ENCODE assay signal across 1 cellular context in the genomic region with DNA sequence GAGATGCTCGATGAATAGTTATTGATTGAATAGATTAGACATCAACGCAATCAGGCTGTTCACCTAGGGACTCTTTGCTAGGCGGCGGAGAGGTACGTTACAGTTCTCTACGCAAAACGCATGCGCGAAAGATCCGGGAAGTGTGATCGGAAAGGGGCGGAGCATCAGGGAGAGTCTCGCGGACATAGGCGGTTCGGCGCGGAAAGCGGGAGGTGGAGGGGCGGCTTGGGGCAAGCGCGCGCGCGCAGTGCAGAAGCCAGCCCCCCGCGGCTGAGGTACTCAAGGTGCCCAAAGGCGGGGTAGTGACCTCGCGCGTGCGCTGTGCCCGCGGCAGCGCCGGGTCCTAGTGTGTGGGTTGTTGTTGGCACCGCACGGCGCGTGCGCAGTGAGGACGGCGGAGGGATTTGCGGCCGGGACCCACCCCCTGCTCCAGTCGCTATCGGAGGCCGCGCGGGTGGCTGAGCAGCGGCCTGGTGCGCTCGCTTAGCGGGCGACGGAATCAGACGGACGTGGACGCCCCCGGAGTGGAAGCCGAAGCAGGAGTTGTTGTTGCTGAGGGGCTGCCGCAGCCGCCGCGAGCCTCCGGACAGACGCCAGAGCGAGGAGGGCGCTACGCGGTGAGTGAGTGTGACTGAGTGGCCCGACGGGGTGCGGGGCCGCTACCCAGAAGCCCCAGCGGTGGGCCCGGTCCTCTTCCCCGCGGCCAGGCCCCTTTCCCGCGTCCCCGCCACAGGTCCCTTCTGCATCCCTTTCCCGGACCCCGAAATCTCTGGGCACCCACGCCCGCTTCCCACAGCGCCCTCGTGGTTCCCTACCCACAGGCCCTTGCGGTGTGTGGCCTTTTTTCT.
A peak's percentile ranks its signal among the peaks of the same experiment; 100 is the strongest.
TF ChIP-seq lines count a peak whose summit lies in the region.

A gene with protein sequence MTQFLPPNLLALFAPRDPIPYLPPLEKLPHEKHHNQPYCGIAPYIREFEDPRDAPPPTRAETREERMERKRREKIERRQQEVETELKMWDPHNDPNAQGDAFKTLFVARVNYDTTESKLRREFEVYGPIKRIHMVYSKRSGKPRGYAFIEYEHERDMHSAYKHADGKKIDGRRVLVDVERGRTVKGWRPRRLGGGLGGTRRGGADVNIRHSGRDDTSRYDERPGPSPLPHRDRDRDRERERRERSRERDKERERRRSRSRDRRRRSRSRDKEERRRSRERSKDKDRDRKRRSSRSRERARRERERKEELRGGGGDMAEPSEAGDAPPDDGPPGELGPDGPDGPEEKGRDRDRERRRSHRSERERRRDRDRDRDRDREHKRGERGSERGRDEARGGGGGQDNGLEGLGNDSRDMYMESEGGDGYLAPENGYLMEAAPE (plus strand): TSS at position 432 of the 848 bp plus-strand sequence. CDS start 964 bp downstream, outside the sequence.

TF ChIP-seq in HEK293, 187 proteins besides CTCF, POLR2A, EP300 and RAD21 (continued from another document and continues in another):
- TF ChIP-seq, protein P1, sequence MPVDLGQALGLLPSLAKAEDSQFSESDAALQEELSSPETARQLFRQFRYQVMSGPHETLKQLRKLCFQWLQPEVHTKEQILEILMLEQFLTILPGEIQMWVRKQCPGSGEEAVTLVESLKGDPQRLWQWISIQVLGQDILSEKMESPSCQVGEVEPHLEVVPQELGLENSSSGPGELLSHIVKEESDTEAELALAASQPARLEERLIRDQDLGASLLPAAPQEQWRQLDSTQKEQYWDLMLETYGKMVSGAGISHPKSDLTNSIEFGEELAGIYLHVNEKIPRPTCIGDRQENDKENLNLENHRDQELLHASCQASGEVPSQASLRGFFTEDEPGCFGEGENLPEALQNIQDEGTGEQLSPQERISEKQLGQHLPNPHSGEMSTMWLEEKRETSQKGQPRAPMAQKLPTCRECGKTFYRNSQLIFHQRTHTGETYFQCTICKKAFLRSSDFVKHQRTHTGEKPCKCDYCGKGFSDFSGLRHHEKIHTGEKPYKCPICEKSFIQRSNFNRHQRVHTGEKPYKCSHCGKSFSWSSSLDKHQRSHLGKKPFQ (tag by site-specific recombination; IDR thresholded peaks at IDR 0.05), result no peak
- TF ChIP-seq GLI4 (tag by site-specific recombination; IDR thresholded peaks at IDR 0.05) (peak; percentile 94), HOXA7 (CRISPR knock-in tag; IDR thresholded peaks at IDR 0.05; ENCODE audit: borderline replicate concordance) (peak; percentile 31; the same call in 1 of the 2 replicates), ZBTB21 (tag by site-specific recombination; IDR thresholded peaks at IDR 0.05) (peak; percentile 67), ZFHX2 (tag by site-specific recombination; conservative IDR thresholded peaks at IDR 0.05) (peak; percentile 90), ZNF10 (tag by site-specific recombination; IDR thresholded peaks at IDR 0.05) (peak; percentile 75), ZNF157 (tag by site-specific recombination; IDR thresholded peaks at IDR 0.05) (0 out of 2 replicates have a peak, but pooled peaks have one; percentile 35), ZNF146 (tag by site-specific recombination; IDR thresholded peaks at IDR 0.05) (peak; percentile 62; the same call in 1 of the 2 replicates), ZNF223 (tag by site-specific recombination; IDR thresholded peaks at IDR 0.05) (peak; percentile 91), ZNF660 (tag by site-specific recombination; IDR thresholded peaks at IDR 0.05) (peak; percentile 38), ZNF248 (tag by site-specific recombination; IDR thresholded peaks at IDR 0.05) (no peak), ZNF549 (tag by site-specific recombination; IDR thresholded peaks at IDR 0.05) (no peak), TRIM28 (IDR thresholded peaks at IDR 0.05; ENCODE audit: borderline replicate concordance, low read length) (0 out of 2 replicates have a peak, but pooled peaks have one; percentile 32), ZFP37 (tag by site-specific recombination; IDR thresholded peaks at IDR 0.05) (peak; percentile 98; the same call in 1 of the 2 replicates), ZNF184 (tag by site-specific recombination; IDR thresholded peaks at IDR 0.05) (no peak), ZNF791 (tag by site-specific recombination; IDR thresholded peaks at IDR 0.05) (peak; percentile 70; the same call in 1 of the 2 replicates), GLIS1 (tag by site-specific recombination; IDR thresholded peaks at IDR 0.05) (peak; percentile 91), MEIS1 (CRISPR knock-in tag; IDR thresholded peaks at IDR 0.05; ENCODE audit: borderline replicate concordance) (no peak), MZF1 (tag by site-specific recombination; IDR thresholded peaks at IDR 0.05; ENCODE audit: borderline replicate concordance) (no peak), KLF7 (tag by site-specific recombination; IDR thresholded peaks at IDR 0.05; ENCODE audit: borderline replicate concordance) (peak; percentile 88; the same call in 1 of the 2 replicates), ZNF132 (tag by site-specific recombination; IDR thresholded peaks at IDR 0.05; ENCODE audit: borderline replicate concordance) (no peak), ZNF19 (tag by site-specific recombination; IDR thresholded peaks at IDR 0.05; ENCODE audit: low read depth) (no peak), BCL11B (tag by site-specific recombination; IDR thresholded peaks at IDR 0.05; ENCODE audit: low read depth) (peak; percentile 71; the same call in 1 of the 2 replicates), ZNF558 (tag by site-specific recombination; IDR thresholded peaks at IDR 0.05) (no peak), ZNF274 (IDR thresholded peaks at IDR 0.05; ENCODE audit: low read length) (no peak), ZNF274 (tag by site-specific recombination; IDR thresholded peaks at IDR 0.05; ENCODE audit: borderline replicate concordance) (no peak; the same call in 1 of the 2 replicates), KLF9 (tag by site-specific recombination; IDR thresholded peaks at IDR 0.05; ENCODE audit: low read depth) (peak; percentile 96), ZFP69B (tag by site-specific recombination; IDR thresholded peaks at IDR 0.05) (peak; percentile 99), ZNF239 (tag by site-specific recombination; IDR thresholded peaks at IDR 0.05) (0 out of 2 replicates have a peak, but pooled peaks have one; percentile 76), ZBTB17 (tag by site-specific recombination; IDR thresholded peaks at IDR 0.05) (peak; percentile 94), EGR2 (tag by site-specific recombination; IDR thresholded peaks at IDR 0.05; ENCODE audit: low read depth) (peak; percentile 76)
- TF ChIP-seq, protein P2, sequence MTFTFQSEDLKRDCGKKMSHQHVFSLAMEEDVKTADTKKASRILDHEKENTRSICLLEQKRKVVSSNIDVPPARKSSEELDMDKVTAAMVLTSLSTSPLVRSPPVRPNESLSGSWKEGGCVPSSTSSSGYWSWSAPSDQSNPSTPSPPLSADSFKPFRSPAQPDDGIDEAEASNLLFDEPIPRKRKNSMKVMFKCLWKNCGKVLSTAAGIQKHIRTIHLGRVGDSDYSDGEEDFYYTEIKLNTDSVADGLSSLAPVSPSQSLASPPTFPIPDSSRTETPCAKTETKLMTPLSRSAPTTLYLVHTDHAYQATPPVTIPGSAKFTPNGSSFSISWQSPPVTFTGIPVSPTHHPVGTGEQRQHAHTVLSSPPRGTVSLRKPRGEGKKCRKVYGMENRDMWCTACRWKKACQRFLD (tag by site-specific recombination; IDR thresholded peaks at IDR 0.05), result no peak
- TF ChIP-seq, protein P3, sequence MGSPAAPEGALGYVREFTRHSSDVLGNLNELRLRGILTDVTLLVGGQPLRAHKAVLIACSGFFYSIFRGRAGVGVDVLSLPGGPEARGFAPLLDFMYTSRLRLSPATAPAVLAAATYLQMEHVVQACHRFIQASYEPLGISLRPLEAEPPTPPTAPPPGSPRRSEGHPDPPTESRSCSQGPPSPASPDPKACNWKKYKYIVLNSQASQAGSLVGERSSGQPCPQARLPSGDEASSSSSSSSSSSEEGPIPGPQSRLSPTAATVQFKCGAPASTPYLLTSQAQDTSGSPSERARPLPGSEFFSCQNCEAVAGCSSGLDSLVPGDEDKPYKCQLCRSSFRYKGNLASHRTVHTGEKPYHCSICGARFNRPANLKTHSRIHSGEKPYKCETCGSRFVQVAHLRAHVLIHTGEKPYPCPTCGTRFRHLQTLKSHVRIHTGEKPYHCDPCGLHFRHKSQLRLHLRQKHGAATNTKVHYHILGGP (tag by site-specific recombination; IDR thresholded peaks at IDR 0.05), result no peak
- TF ChIP-seq, protein P4, sequence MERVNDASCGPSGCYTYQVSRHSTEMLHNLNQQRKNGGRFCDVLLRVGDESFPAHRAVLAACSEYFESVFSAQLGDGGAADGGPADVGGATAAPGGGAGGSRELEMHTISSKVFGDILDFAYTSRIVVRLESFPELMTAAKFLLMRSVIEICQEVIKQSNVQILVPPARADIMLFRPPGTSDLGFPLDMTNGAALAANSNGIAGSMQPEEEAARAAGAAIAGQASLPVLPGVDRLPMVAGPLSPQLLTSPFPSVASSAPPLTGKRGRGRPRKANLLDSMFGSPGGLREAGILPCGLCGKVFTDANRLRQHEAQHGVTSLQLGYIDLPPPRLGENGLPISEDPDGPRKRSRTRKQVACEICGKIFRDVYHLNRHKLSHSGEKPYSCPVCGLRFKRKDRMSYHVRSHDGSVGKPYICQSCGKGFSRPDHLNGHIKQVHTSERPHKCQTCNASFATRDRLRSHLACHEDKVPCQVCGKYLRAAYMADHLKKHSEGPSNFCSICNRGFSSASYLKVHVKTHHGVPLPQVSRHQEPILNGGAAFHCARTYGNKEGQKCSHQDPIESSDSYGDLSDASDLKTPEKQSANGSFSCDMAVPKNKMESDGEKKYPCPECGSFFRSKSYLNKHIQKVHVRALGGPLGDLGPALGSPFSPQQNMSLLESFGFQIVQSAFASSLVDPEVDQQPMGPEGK (tag by site-specific recombination; IDR thresholded peaks at IDR 0.05), result peak; percentile 91
- TF ChIP-seq, protein P5, sequence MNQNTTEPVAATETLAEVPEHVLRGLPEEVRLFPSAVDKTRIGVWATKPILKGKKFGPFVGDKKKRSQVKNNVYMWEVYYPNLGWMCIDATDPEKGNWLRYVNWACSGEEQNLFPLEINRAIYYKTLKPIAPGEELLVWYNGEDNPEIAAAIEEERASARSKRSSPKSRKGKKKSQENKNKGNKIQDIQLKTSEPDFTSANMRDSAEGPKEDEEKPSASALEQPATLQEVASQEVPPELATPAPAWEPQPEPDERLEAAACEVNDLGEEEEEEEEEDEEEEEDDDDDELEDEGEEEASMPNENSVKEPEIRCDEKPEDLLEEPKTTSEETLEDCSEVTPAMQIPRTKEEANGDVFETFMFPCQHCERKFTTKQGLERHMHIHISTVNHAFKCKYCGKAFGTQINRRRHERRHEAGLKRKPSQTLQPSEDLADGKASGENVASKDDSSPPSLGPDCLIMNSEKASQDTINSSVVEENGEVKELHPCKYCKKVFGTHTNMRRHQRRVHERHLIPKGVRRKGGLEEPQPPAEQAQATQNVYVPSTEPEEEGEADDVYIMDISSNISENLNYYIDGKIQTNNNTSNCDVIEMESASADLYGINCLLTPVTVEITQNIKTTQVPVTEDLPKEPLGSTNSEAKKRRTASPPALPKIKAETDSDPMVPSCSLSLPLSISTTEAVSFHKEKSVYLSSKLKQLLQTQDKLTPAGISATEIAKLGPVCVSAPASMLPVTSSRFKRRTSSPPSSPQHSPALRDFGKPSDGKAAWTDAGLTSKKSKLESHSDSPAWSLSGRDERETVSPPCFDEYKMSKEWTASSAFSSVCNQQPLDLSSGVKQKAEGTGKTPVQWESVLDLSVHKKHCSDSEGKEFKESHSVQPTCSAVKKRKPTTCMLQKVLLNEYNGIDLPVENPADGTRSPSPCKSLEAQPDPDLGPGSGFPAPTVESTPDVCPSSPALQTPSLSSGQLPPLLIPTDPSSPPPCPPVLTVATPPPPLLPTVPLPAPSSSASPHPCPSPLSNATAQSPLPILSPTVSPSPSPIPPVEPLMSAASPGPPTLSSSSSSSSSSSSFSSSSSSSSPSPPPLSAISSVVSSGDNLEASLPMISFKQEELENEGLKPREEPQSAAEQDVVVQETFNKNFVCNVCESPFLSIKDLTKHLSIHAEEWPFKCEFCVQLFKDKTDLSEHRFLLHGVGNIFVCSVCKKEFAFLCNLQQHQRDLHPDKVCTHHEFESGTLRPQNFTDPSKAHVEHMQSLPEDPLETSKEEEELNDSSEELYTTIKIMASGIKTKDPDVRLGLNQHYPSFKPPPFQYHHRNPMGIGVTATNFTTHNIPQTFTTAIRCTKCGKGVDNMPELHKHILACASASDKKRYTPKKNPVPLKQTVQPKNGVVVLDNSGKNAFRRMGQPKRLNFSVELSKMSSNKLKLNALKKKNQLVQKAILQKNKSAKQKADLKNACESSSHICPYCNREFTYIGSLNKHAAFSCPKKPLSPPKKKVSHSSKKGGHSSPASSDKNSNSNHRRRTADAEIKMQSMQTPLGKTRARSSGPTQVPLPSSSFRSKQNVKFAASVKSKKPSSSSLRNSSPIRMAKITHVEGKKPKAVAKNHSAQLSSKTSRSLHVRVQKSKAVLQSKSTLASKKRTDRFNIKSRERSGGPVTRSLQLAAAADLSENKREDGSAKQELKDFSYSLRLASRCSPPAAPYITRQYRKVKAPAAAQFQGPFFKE (tag by site-specific recombination; IDR thresholded peaks at IDR 0.05; ENCODE audit: borderline replicate concordance), result no peak
- TF ChIP-seq, protein P6, sequence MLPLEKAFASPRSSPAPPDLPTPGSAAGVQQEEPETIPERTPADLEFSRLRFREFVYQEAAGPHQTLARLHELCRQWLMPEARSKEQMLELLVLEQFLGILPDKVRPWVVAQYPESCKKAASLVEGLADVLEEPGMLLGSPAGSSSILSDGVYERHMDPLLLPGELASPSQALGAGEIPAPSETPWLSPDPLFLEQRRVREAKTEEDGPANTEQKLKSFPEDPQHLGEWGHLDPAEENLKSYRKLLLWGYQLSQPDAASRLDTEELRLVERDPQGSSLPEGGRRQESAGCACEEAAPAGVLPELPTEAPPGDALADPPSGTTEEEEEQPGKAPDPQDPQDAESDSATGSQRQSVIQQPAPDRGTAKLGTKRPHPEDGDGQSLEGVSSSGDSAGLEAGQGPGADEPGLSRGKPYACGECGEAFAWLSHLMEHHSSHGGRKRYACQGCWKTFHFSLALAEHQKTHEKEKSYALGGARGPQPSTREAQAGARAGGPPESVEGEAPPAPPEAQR (tag by site-specific recombination; IDR thresholded peaks at IDR 0.05), result peak; percentile 58; the same call in 1 of the 2 replicates
- TF ChIP-seq, protein P7, sequence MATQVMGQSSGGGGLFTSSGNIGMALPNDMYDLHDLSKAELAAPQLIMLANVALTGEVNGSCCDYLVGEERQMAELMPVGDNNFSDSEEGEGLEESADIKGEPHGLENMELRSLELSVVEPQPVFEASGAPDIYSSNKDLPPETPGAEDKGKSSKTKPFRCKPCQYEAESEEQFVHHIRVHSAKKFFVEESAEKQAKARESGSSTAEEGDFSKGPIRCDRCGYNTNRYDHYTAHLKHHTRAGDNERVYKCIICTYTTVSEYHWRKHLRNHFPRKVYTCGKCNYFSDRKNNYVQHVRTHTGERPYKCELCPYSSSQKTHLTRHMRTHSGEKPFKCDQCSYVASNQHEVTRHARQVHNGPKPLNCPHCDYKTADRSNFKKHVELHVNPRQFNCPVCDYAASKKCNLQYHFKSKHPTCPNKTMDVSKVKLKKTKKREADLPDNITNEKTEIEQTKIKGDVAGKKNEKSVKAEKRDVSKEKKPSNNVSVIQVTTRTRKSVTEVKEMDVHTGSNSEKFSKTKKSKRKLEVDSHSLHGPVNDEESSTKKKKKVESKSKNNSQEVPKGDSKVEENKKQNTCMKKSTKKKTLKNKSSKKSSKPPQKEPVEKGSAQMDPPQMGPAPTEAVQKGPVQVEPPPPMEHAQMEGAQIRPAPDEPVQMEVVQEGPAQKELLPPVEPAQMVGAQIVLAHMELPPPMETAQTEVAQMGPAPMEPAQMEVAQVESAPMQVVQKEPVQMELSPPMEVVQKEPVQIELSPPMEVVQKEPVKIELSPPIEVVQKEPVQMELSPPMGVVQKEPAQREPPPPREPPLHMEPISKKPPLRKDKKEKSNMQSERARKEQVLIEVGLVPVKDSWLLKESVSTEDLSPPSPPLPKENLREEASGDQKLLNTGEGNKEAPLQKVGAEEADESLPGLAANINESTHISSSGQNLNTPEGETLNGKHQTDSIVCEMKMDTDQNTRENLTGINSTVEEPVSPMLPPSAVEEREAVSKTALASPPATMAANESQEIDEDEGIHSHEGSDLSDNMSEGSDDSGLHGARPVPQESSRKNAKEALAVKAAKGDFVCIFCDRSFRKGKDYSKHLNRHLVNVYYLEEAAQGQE (tag by site-specific recombination; IDR thresholded peaks at IDR 0.05), result no peak; the same call in 1 of the 2 replicates
